In the genomic region with DNA sequence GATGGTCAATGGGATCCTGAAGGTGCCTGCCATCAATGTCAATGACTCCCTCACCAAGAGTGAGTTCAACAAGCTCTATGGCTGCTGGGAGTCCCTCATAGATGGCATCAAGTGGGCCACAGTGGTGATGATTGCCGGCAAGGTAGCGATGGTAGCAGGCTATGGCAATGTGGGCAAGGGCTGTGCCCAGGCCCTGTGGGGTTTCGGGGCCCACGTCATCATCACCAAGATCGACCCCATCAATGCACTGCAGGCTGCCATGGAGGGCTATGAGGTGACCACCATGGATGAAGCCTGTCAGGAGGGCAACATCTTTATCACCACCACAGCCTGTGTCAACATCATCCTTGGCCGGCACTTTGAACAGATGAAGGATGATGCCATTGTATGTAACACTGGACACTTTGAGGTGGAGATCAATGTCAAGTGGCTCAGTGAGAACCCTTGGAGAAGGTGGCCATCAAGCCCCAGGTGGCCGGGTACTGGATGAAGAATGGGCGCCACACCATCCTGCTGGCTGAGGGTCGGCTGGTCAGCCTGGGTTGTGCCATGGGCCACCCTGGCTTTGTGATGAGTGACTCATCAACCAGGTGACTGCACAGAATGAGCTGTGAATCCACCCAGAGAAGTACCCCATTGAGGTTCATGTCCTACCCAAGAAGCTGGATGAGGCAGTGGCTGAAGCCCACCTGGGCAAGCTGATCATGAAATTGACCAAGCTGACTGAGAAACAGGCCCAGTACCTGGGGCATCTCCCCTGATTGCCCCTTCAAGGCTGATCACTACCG, we compare ENCODE assay signal across 10 cellular contexts.
"Had no signal": no experiment of that assay in that cellular context is flagged by ENCODE, and none has a peak within 500 bp of the region (broad histone marks: within the 10 kb centered on the region; RNA-seq: fewer than 3 reads in every experiment).

No MANE protein-coding gene starts in this region.

- H3K36me3 ChIP-seq: cardiac muscle cell, gastroesophageal sphincter, left ventricle myocardium inferior had no signal

- H3K9me3 Mint-ChIP-seq: activated CD4-positive, alpha-beta memory T cell treated with anti-CD3 and anti-CD28 coated beads, Interleukin-2, amount 10 ng/mL, durations not matched to agents 7 days and 5 days; nephron progenitor cell had no signal

- H3K27me3 Mint-ChIP-seq: activated CD4-positive, alpha-beta memory T cell treated with anti-CD3 and anti-CD28 coated beads, Interleukin-2, amount 10 ng/mL, durations not matched to agents 7 days and 5 days had no signal

- H3K27me3 ChIP-seq: cardiac muscle cell had no signal

- H3K4me3 ChIP-seq: cardiac muscle cell, gastroesophageal sphincter, left ventricle myocardium inferior had no signal

- DNase-seq: activated CD4-positive, alpha-beta memory T cell treated with anti-CD3 and anti-CD28 coated beads, Interleukin-2, amount 10 ng/mL, durations not matched to agents 7 days and 5 days; activated gamma-delta T cell treated with Interleukin-2 at 50 U/mL for 16 hours; cortex of kidney; effector CD8-positive, alpha-beta T cell; left ventricle myocardium inferior; mesendoderm; nephron progenitor cell had no signal

- H3K9me3 ChIP-seq: gastroesophageal sphincter, left ventricle myocardium inferior had no signal

- ATAC-seq: gastroesophageal sphincter, SK-N-SH treated with all-trans-retinoic acid at 6 μM for 48 hours had no signal

- H3K4me3 Mint-ChIP-seq: activated CD4-positive, alpha-beta memory T cell treated with anti-CD3 and anti-CD28 coated beads, Interleukin-2, amount 10 ng/mL, durations not matched to agents 7 days and 5 days; nephron progenitor cell had no signal

- H3K4me1 ChIP-seq: gastroesophageal sphincter, left ventricle myocardium inferior had no signal

- H3K27ac Mint-ChIP-seq: activated CD4-positive, alpha-beta memory T cell treated with anti-CD3 and anti-CD28 coated beads, Interleukin-2, amount 10 ng/mL, durations not matched to agents 7 days and 5 days; nephron progenitor cell had no signal

- H3K27ac ChIP-seq: cardiac muscle cell, gastroesophageal sphincter, left ventricle myocardium inferior had no signal
